ENCODE assay signal across 25 cellular contexts in the genomic region with DNA sequence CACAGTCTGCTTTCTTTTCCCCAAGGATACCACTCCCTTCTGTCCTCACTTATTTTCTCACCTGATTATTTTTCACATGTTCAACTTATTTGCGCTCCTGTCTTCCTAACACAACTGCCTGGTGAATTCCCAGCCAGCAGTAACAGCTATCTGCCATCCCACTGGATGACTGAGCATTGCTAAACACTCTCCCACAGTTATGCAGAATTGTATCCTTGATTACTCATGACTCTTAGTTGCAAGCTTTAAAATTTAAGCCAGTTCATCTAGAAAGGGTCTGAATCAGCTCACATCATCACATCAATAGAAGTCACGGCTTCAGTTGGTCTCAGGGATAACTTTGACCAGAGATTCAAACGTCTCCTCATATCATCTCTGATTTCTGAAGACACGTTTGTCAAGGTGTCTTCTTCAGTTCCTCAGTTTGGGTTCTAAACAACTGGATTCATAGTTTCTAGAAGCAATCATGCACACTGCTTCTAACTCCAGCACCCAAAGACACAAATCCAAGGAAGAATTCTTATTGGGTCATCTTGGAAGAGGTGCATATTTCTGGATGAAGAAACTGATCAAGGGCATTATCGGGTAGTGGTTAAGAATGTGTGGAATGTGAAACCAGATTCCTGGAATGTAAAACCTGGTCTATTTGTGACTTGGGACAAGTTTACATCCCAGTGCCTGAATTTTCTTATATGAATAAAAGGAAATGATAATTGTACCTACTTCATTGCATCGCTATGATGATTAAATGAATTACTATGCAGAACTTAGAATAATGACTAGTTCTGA. TPM values are rescaled to one million over a fixed set of nuclear protein-coding genes. Genes with fewer than 3 reads are reported as not detected.
A peak's percentile ranks its signal among the peaks of the same experiment; 100 is the strongest.
DNase-seq lines count a peak whose midpoint lies in the region; ATAC-seq, FAIRE-seq and TF ChIP-seq lines count a peak whose summit lies in the region.
"Had no signal": no experiment of that assay in that cellular context is flagged by ENCODE, and none has a peak within 500 bp of the region (broad histone marks: within the 10 kb centered on the region; RNA-seq: fewer than 3 reads in every experiment).

No MANE protein-coding gene starts in this region.

- no peak for TF ChIP-seq POLR2A in body of pancreas (IDR thresholded peaks at IDR 0.05)

- peak; percentile 9 for DNase-seq in AG20443 (ENCODE audit: low spot score)
- peak; percentile 43 for DNase-seq in bronchial epithelial cell (ENCODE audit: low read depth)
- peak; percentile 92 for DNase-seq in kidney glomerular epithelial cell (lab: John Stamatoyannopoulos, UW)
- DNase-seq in body of pancreas, result no peak
- DNase-seq in nucleus accumbens (lab: John Stamatoyannopoulos, UW), result no peak
- DNase-seq: activated CD4-positive, alpha-beta T cell treated with anti-CD3 and anti-CD28 coated beads, Interleukin-2, amount 50 U/mL, for 1 hour; activated effector memory CD4-positive, alpha-beta T cell treated with anti-CD3 and anti-CD28 coated beads, Interleukin-2, amount 50 U/mL, for 16 hours; CD4-positive, alpha-beta T cell; effector CD4-positive, alpha-beta T cell; KBM-7; natural killer cell; NCI-H1092; NCI-H2081; NCI-H526; posterior cingulate gyrus; SHP77; spleen; stimulated activated CD8-positive, alpha-beta memory T cell treated with anti-CD3 and anti-CD28 coated beads, Interleukin-4, amount 100 ng/mL, for 48 hours; substantia nigra; T-cell; uterus had no signal

- peaks cover 35% of the 10 kb centered on the region for H3K4me1 ChIP-seq in HUES64 (ENCODE audit: insufficient read depth, low read length)
- peaks cover 8% of the 10 kb centered on the region for H3K4me1 ChIP-seq in body of pancreas
- H3K4me1 ChIP-seq: uterus had no signal

- H3K36me3 ChIP-seq in HUES64 (ENCODE audit: insufficient read depth, low read length), result no peaks in the 10 kb centered on the region
- H3K36me3 ChIP-seq in bronchial epithelial cell (ENCODE audit: control insufficient read depth, insufficient read depth, low read length), result no peaks in the 10 kb centered on the region
- H3K36me3 ChIP-seq in body of pancreas (replicated peaks in 1 of 2; ENCODE audit: insufficient read depth in 1 of 2, low read depth in 2 of 2), result no peaks in the 10 kb centered on the region
- H3K36me3 ChIP-seq: spleen, uterus had no signal

- H3K27me3 ChIP-seq in HUES64 (ENCODE audit: insufficient read depth, low read length) (no peaks in the 10 kb centered on the region), bronchial epithelial cell (ENCODE audit: control insufficient read depth, insufficient read depth, low read length) (no peaks in the 10 kb centered on the region), body of pancreas (no peaks in the 10 kb centered on the region)
- H3K27me3 ChIP-seq: spleen, uterus had no signal

- 68% methylated on average over 6 of the region's 6 CpGs for WGBS in HUES64
- 67 to 72% methylated on average over 6 of the region's 6 CpGs for WGBS in body of pancreas, 2 donors

- ATAC-seq in body of pancreas (no peak), GM21723 (IDR thresholded peaks at IDR 0.05; ENCODE audit: unreplicated experiment) (no peak), HG02763 (IDR thresholded peaks at IDR 0.05; ENCODE audit: unreplicated experiment) (no peak)
- ATAC-seq: natural killer cell, T-cell had no signal

- H3K9me3 ChIP-seq in HUES64 (ENCODE audit: insufficient read depth, low read depth, low read length), result no peaks in the 10 kb centered on the region
- H3K9me3 ChIP-seq in body of pancreas, result no peaks in the 10 kb centered on the region
- H3K9me3 ChIP-seq: uterus had no signal

- H3K9ac ChIP-seq in HUES64 (ENCODE audit: low read depth, low read length), result no peak overlapping the region

- peak; percentile 52 for FAIRE-seq in bronchial epithelial cell (lab: Jason Lieb, UNC)
- FAIRE-seq: keratinocyte had no signal

- no peak overlapping the region for H3K4me3 ChIP-seq in HUES64 (ENCODE audit: low read length)
- H3K4me3 ChIP-seq in bronchial epithelial cell (ENCODE audit: low read depth, low read length), result no peak overlapping the region
- H3K4me3 ChIP-seq in body of pancreas, result no peak overlapping the region
- H3K4me3 ChIP-seq: spleen, uterus had no signal

- H3K27ac ChIP-seq in HUES64 (ENCODE audit: low read depth, low read length) (peak overlapping the region; percentile 22; the same call in 1 of the 2 replicates), body of pancreas (no peak overlapping the region)
- H3K27ac ChIP-seq: spleen, uterus had no signal

- TF ChIP-seq CTCF in bronchial epithelial cell (IDR thresholded peaks at IDR 0.05; ENCODE audit: insufficient read depth, low read length, severe bottlenecking) (no peak), body of pancreas (IDR thresholded peaks at IDR 0.05) (no peak)

- intact Hi-C loops in body of pancreas (cut with DNase I), result no loop called here

RNA-seq across cellular contexts. Expression of a gene that starts 13.9 kb away (rescaled TPM):
- 4.6 TPM for polyA plus RNA-seq in HUES64 (2013, experiment 1 of 2)
- 6.7 TPM for polyA plus RNA-seq in HUES64 (2013, experiment 2 of 2)
- not detected in 2 replicates for total RNA-seq in bronchial epithelial cell
- 1 to 10 TPM; 2.9 to 3.3 TPM for total RNA-seq in body of pancreas
- polyA plus RNA-seq: keratinocyte had no signal

Comparison
In these comparisons a context has a peak if more than half of its experiments do, and no peak if none do; other contexts are left out.
1. DNase-seq: peak in AG20443 (single experiment), bronchial epithelial cell (single experiment) and kidney glomerular epithelial cell (single experiment); none in body of pancreas (0 of 4) and nucleus accumbens (0 of 56).